In genomic region chr6:11225990-11226389, GRCh38 we compare ENCODE assay signal across 1 cellular context.
A peak's percentile ranks its signal among the peaks of the same experiment; 100 is the strongest.
TF ChIP-seq lines count a peak whose summit lies in the region.

No MANE protein-coding gene starts in this region.

TF ChIP-seq in HepG2, 621 proteins besides CTCF, POLR2A, EP300 and RAD21 (continued from another document and continues in another):
- TF ChIP-seq ZNF576 (CRISPR knock-in tag; IDR thresholded peaks at IDR 0.05), result no peak
- TF ChIP-seq POLR2AphosphoS5 (IDR thresholded peaks at IDR 0.05; ENCODE audit: low read depth, low read length), result peak; percentile 61
- no peak for TF ChIP-seq MAF1 (CRISPR knock-in tag; IDR thresholded peaks at IDR 0.05; ENCODE audit: borderline replicate concordance)
- TF ChIP-seq ZFP37 (CRISPR knock-in tag; IDR thresholded peaks at IDR 0.05; ENCODE audit: borderline replicate concordance), result no peak
- no peak for TF ChIP-seq ZNF329 (CRISPR knock-in tag; IDR thresholded peaks at IDR 0.05; ENCODE audit: low read depth)
- no peak for TF ChIP-seq SMAD1 (CRISPR knock-in tag; IDR thresholded peaks at IDR 0.05; ENCODE audit: borderline replicate concordance, low read depth)
- no peak for TF ChIP-seq PBX3 (CRISPR knock-in tag; IDR thresholded peaks at IDR 0.05; ENCODE audit: borderline replicate concordance)
- no peak for TF ChIP-seq BRF2 (CRISPR knock-in tag; IDR thresholded peaks at IDR 0.05)
- TF ChIP-seq ZNF646 (CRISPR knock-in tag; IDR thresholded peaks at IDR 0.05), result no peak
- TF ChIP-seq ZUFSP (CRISPR knock-in tag; IDR thresholded peaks at IDR 0.05; ENCODE audit: borderline replicate concordance), result no peak
- TF ChIP-seq ZNF292 (CRISPR knock-in tag; IDR thresholded peaks at IDR 0.05; ENCODE audit: borderline replicate concordance, low read depth), result no peak
- no peak for TF ChIP-seq IRF1 (CRISPR knock-in tag; IDR thresholded peaks at IDR 0.05; ENCODE audit: low read depth)
- no peak for TF ChIP-seq PHB2 (IDR thresholded peaks at IDR 0.05; ENCODE audit: partially characterized antibody)
- TF ChIP-seq NR2F2 (IDR thresholded peaks at IDR 0.05; ENCODE audit: borderline replicate concordance, low read depth), result no peak; the same call in 1 of the 2 replicates
- no peak for TF ChIP-seq GLMP (CRISPR knock-in tag; IDR thresholded peaks at IDR 0.05; ENCODE audit: borderline replicate concordance)
- no peak for TF ChIP-seq NFAT5 (CRISPR knock-in tag; IDR thresholded peaks at IDR 0.05)
- no peak for TF ChIP-seq ZNF549 (CRISPR knock-in tag; IDR thresholded peaks at IDR 0.05)
- no peak for TF ChIP-seq E2F5 (CRISPR knock-in tag; conservative IDR thresholded peaks at IDR 0.05)
- TF ChIP-seq IRX3 (CRISPR knock-in tag; IDR thresholded peaks at IDR 0.05; ENCODE audit: borderline replicate concordance, low read depth), result no peak
- no peak for TF ChIP-seq ZFY (CRISPR knock-in tag; IDR thresholded peaks at IDR 0.05)
- TF ChIP-seq DZIP1 (CRISPR knock-in tag; IDR thresholded peaks at IDR 0.05), result no peak
- no peak for TF ChIP-seq ELF1 (CRISPR knock-in tag; IDR thresholded peaks at IDR 0.05)
- no peak for TF ChIP-seq DR1 (CRISPR knock-in tag; IDR thresholded peaks at IDR 0.05)
- TF ChIP-seq NR2F6 (IDR thresholded peaks at IDR 0.05), result no peak
- 0 out of 2 replicates have a peak, but pooled peaks have one; percentile 26 for TF ChIP-seq NR2F6 (CRISPR knock-in tag; IDR thresholded peaks at IDR 0.05)
- TF ChIP-seq KLF16 (CRISPR knock-in tag; IDR thresholded peaks at IDR 0.05), result peak in 1 of 2 experiments; percentile 46; a peak in 1 of 4 replicates
- no peak for TF ChIP-seq AGO1 (IDR thresholded peaks at IDR 0.05; ENCODE audit: low read depth, low read length, poor library complexity, severe bottlenecking)
- no peak for TF ChIP-seq KMT2B (CRISPR knock-in tag; IDR thresholded peaks at IDR 0.05)
- no peak for TF ChIP-seq ZFP82 (CRISPR knock-in tag; IDR thresholded peaks at IDR 0.05; ENCODE audit: borderline replicate concordance)
- peak; percentile 78; the same call in 1 of the 2 replicates for TF ChIP-seq FOXJ3 (CRISPR knock-in tag; IDR thresholded peaks at IDR 0.05; ENCODE audit: borderline replicate concordance)
- no peak; the same call in 1 of the 2 replicates for TF ChIP-seq TBX2 (CRISPR knock-in tag; IDR thresholded peaks at IDR 0.05; ENCODE audit: borderline replicate concordance)
- no peak for TF ChIP-seq ZNF564 (CRISPR knock-in tag; IDR thresholded peaks at IDR 0.05)
- no peak for TF ChIP-seq GLI4 (CRISPR knock-in tag; IDR thresholded peaks at IDR 0.05; ENCODE audit: borderline replicate concordance)
- TF ChIP-seq ZNF83 (CRISPR knock-in tag; IDR thresholded peaks at IDR 0.05; ENCODE audit: borderline replicate concordance), result no peak
